9 cellular contexts compared by ENCODE assay signal in genomic region chr2:43110442-43110871, GRCh38.
DNase-seq lines count a peak whose midpoint lies in the region; ATAC-seq and TF ChIP-seq lines count a peak whose summit lies in the region.
"Had no signal": no experiment of that assay in that cellular context is flagged by ENCODE, and none has a peak within 500 bp of the region (broad histone marks: within the 10 kb centered on the region; RNA-seq: fewer than 3 reads in every experiment).

No MANE protein-coding gene starts in this region.

- H3K36me3 ChIP-seq in GM23248 (ENCODE audit: low read depth) (no peaks in the 10 kb centered on the region), tibial artery (no peaks in the 10 kb centered on the region)

- in situ Hi-C loops in GM23248 (cut with MboI): no loop called here

- peak; percentile 77 for DNase-seq in GM23248
- DNase-seq in choroid plexus epithelial cell (ENCODE audit: low read depth): peak; percentile 65
- DNase-seq in tibial artery: peak in 1 of 2 donors; percentile 59
- DNase-seq in activated effector memory CD4-positive, alpha-beta T cell treated with Interleukin-2 at 50 U/mL for 16 hours: no peak
- no peak for DNase-seq in 8988T

- H3K4me1 ChIP-seq in GM23248 (ENCODE audit: insufficient read depth) (peaks cover 26% of the 10 kb centered on the region), tibial artery (peaks cover 0 to 52% (median 32%) of the 10 kb centered on the region in 4 donors)

- 20 to 21% methylated on average over 10 of the region's 10 CpGs for WGBS in GM23248 (ENCODE audit: low coverage in 1 of 2, low lambda C conversion rate in 2 of 2, missing lambda C conversion rate in 2 of 2), 2 experiments

- intact Hi-C loops in tibial artery (cut with DNase I; ENCODE audit: low total_unique reads): loop anchor here (5.0 kb wide), 1 partner anchor 37 kb away; no protein-coding TSS in a partner anchor

- H3F3A ChIP-seq in GM23248 (ENCODE audit: insufficient read depth): peaks cover 4% of the 10 kb centered on the region; the same call in 1 of the 2 replicates

- H2AFZ ChIP-seq in GM23248: peak overlapping the region; percentile 42; the same call in 1 of the 2 replicates

- no peaks in the 10 kb centered on the region for H4K20me1 ChIP-seq in GM23248 (ENCODE audit: insufficient read depth)

- H3K27me3 ChIP-seq in GM23248 (replicated peaks; ENCODE audit: insufficient read depth) (no peaks in the 10 kb centered on the region), layer of hippocampus (ENCODE audit: control insufficient read depth, insufficient read depth, low read length) (no peaks in the 10 kb centered on the region), tibial artery (no peaks in the 10 kb centered on the region)

- H3K4me2 ChIP-seq in GM23248 (ENCODE audit: unreplicated experiment): peak overlapping the region; percentile 62

- ATAC-seq in HG02571 (IDR thresholded peaks at IDR 0.05; ENCODE audit: unreplicated experiment) (no peak), GM21717 (IDR thresholded peaks at IDR 0.05; ENCODE audit: unreplicated experiment) (no peak)

- H3K4me3 ChIP-seq in GM23248: no peak overlapping the region
- no peak overlapping the region for H3K4me3 ChIP-seq in choroid plexus epithelial cell (ENCODE audit: low read depth, low read length)
- no peak overlapping the region for H3K4me3 ChIP-seq in tibial artery

- TF ChIP-seq CTCF in choroid plexus epithelial cell (conservative IDR thresholded peaks at IDR 0.05; ENCODE audit: low read depth, low read length): no peak
- TF ChIP-seq CTCF in tibial artery (IDR thresholded peaks at IDR 0.05): no peak

- no peaks in the 10 kb centered on the region for H3K79me2 ChIP-seq in GM23248 (ENCODE audit: insufficient read depth)

- no peaks in the 10 kb centered on the region for H3K9me3 ChIP-seq in GM23248 (ENCODE audit: low read depth)
- no peaks in the 10 kb centered on the region for H3K9me3 ChIP-seq in tibial artery

- H3K9ac ChIP-seq in GM23248: no peak overlapping the region

- H3K9me2 ChIP-seq in GM23248 (ENCODE audit: insufficient read depth): no peaks in the 10 kb centered on the region

- peak overlapping the region; percentile 56 for H3K27ac ChIP-seq in GM23248
- H3K27ac ChIP-seq in layer of hippocampus (ENCODE audit: low read depth, low read length): peak overlapping the region; percentile 44
- peak overlapping the region; percentile 26 to 35 for H3K27ac ChIP-seq in tibial artery
- H3K27ac ChIP-seq: epithelial cell of prostate had no signal

Comparison
In these comparisons a context has a peak if more than half of its experiments do, and no peak if none do; other contexts are left out.
1. DNase-seq: peak in GM23248 (single experiment) and choroid plexus epithelial cell (single experiment); none in activated effector memory CD4-positive, alpha-beta T cell treated with Interleukin-2 at 50 U/mL for 16 hours (single experiment) and 8988T (single experiment).
2. Peak in every context shown above with its lines, with median percentiles within 50 percentile points of each other: H3K27ac ChIP-seq.